ENCODE assay signal across 11 cellular contexts in the genomic region with DNA sequence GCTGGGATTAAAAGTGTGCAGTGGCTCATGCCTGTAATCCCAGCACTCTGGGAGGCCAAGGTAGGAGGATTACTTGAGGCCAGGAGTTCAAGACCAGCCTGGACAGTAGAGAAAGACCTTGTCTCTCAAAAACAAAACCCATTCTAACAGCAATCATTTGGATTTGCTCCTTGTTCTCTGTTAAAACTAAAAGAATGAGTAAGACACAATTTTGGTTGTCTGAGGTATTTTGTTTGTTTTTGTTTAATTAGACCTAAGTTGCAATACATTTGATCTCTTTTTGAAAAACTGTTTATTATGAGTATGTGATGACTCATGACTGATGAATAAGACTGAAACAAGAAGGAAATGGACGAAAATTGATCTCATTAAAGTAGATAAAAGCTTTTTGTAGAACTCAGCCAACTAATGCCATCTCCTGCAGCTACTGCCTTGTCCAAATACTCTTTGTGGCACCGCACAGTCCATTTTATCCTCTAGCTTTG. TPM values are rescaled to one million over a fixed set of nuclear protein-coding genes. Genes with fewer than 3 reads are reported as not detected.
DNase-seq lines count a peak whose midpoint lies in the region; ATAC-seq, FAIRE-seq and TF ChIP-seq lines count a peak whose summit lies in the region.
"Had no signal": no experiment of that assay in that cellular context is flagged by ENCODE, and none has a peak within 500 bp of the region (broad histone marks: within the 10 kb centered on the region; RNA-seq: fewer than 3 reads in every experiment).

No MANE protein-coding gene starts in this region.

- no peak overlapping the region for H3K4me3 ChIP-seq in BJ (ENCODE audit: low read depth, low read length)

- no peaks in the 10 kb centered on the region for H3K27me3 ChIP-seq in BJ (ENCODE audit: control insufficient read depth, insufficient read depth, low read length)

- TF ChIP-seq POLR2A in H54 (IDR thresholded peaks at IDR 0.05; ENCODE audit: low read depth, low read length) = no peak

- ATAC-seq in HG02970 (IDR thresholded peaks at IDR 0.05; ENCODE audit: low FRiP score, unreplicated experiment) = no peak
- ATAC-seq: right cardiac atrium had no signal

- peak; percentile 38 for FAIRE-seq in H54 (lab: Jason Lieb, UNC)

- CTCF ChIA-PET in BJ (lab: Yijun Ruan, JAX) = interaction anchor here (1.1 kb wide), 1 partner anchor 9 kb away, joined by 5 read pairs; no protein-coding TSS in a partner anchor

- DNase-seq in BJ (ENCODE audit: low read depth) = peak; percentile 50
- peak; percentile 12 for DNase-seq in H54 (ENCODE audit: insufficient read length, low spot score)
- DNase-seq in SW480 (ENCODE audit: low spot score) = peak; percentile 33
- DNase-seq in fibroblast of the conjunctiva (ENCODE audit: low read depth) = peak; percentile 6
- DNase-seq in midbrain (lab: John Stamatoyannopoulos, UW) = no peak
- no peak for DNase-seq in posterior vena cava (ENCODE audit: low spot score)
- no peak for DNase-seq in NCI-H1436 treated with DMSO at 0.1 percent for 48 hours (lab: John Stamatoyannopoulos, UW)
- DNase-seq: activated effector memory CD4-positive, alpha-beta T cell treated with Interleukin-2 at 50 U/mL for 16 hours; right cardiac atrium; RPMI8226 had no signal

- POLR2A ChIA-PET in BJ (lab: Charles Lee) = no interaction called here

- intact Hi-C loops in posterior vena cava (cut with DNase I) = no loop called here

- TF ChIP-seq CTCF in BJ (IDR thresholded peaks at IDR 0.05; ENCODE audit: insufficient read depth, low read depth, low read length) = no peak

- H3K36me3 ChIP-seq in BJ (ENCODE audit: control insufficient read depth, insufficient read depth, low read length) = no peaks in the 10 kb centered on the region

RNA-seq across cellular contexts. Expression of gene GLG1, which starts 29.0 kb away (rescaled TPM):
- polyA plus RNA-seq in BJ (2011; rRNA removed) = 88.6 and 92.9 TPM in 2 replicates
- polyA minus RNA-seq in BJ (2011; rRNA and poly(A)+ RNA removed) = 75.4 and 91.5 TPM in 2 replicates
- total RNA-seq in posterior vena cava = 100 to 1,000 TPM; 101 to 143 TPM

Comparison
In these comparisons a context has a peak if more than half of its experiments do, and no peak if none do; other contexts are left out.
1. DNase-seq: peak in BJ (single experiment), H54 (single experiment), SW480 (single experiment) and fibroblast of the conjunctiva (single experiment); none in midbrain (single experiment), posterior vena cava (single experiment) and NCI-H1436 treated with DMSO at 0.1 percent for 48 hours (single experiment).